Comparison of ENCODE assay signal across 8 cellular contexts in the genomic region with DNA sequence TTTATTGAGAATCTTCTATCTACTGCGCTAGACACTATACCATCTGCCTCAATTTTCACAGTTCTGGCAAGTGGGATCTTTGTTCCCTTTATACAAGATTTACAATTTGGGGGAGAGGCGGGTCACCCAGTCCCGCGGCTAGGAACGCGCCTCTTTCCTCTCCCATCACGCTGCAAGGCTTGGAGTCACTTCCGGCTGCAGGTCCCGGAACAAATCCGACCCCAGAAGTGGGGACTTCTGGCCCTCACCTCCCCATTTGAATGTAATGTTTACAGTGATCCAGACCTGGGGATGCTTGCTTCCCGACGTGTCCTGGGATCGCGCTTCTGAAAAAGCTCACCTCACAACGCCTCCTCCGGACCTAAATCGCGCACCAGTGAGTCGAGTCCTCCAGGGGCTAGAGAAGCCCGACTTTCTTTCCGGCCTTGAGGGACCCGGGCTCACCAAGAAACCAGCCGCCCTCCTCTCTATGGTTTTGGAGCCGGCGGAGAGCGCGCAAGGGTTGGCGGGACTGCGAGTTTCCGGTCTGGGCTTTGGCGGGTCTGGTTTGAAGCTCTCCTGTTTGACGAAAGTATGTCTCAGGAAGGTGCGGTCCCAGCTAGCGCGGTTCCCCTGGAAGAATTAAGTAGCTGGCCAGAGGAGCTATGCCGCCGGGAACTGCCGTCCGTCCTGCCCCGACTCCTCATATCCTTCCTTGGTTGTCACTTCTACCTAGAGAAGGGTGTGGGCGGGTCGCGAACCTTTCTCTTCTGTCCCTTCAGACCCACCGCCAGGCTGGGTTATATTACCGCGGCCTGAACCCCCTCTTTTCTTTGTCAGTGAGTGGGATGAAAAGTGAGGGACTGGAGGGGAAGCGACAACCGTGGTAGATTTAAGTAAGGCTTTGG. TPM values are rescaled to one million over a fixed set of nuclear protein-coding genes. Genes with fewer than 3 reads are reported as not detected.
DNase-seq lines count a peak whose midpoint lies in the region; ATAC-seq, FAIRE-seq and TF ChIP-seq lines count a peak whose summit lies in the region.

A gene (minus strand): TSS at position 378 of the 887 bp plus-strand sequence. CDS start 1,212 bp downstream, outside the sequence.

- CTCF ChIA-PET in Calu3 (lab: Charles Lee) (interaction anchor here (1.0 to 1.2 kb wide), 3 partner anchors 10 to 119 kb away, joined by 3 to 10 read pairs (median 4); no protein-coding TSS in a partner anchor), endothelial cell of umbilical vein (lab: Charles Lee) (interaction anchor here (1.0 to 4.4 kb wide), 8 partner anchors 15 to 309 kb away, joined by 3 to 33 read pairs (median 4); a partner anchor contains a TSS)

- TF ChIP-seq POLR2A in endothelial cell of umbilical vein (IDR thresholded peaks at IDR 0.05; ENCODE audit: low read depth, low read length) = peak; percentile 56

- BruUV-seq in Calu3 (replicated peaks; lab: Mats Ljungman, UMichigan) (TSS peak; percentile 74), endothelial cell of umbilical vein (replicated peaks; lab: Mats Ljungman, UMichigan) (TSS peak; percentile 75)

- H3K79me2 ChIP-seq in OCI-LY1 (ENCODE audit: insufficient read depth, low read length) (peaks cover 19% of the 10 kb centered on the region), endothelial cell of umbilical vein (ENCODE audit: control insufficient read depth, insufficient read depth, low read length) (peaks cover 17% of the 10 kb centered on the region)

- H3K9me2 ChIP-seq in OCI-LY1 (ENCODE audit: low read depth, low read length) = no peaks in the 10 kb centered on the region

- peak; percentile 97 for FAIRE-seq in endothelial cell of umbilical vein (lab: Jason Lieb, UNC)

- H3K9ac ChIP-seq in HUES64 (ENCODE audit: low read depth, low read length) = peak within 1 kb of the TSS; percentile 98
- H3K9ac ChIP-seq in OCI-LY1 (ENCODE audit: low read length) = peak within 1 kb of the TSS; percentile 85
- peak within 1 kb of the TSS; percentile 88 for H3K9ac ChIP-seq in endothelial cell of umbilical vein (replicated peaks; ENCODE audit: extremely low read depth, insufficient read depth, low read length)

- H3K36me3 Mint-ChIP-seq in Calu3 (ENCODE audit: insufficient read depth, unreplicated experiment) = peaks cover 44% of the 10 kb centered on the region

- peaks cover 24% of the 10 kb centered on the region for H3K36me3 ChIP-seq in HUES64 (ENCODE audit: insufficient read depth, low read length)
- H3K36me3 ChIP-seq in OCI-LY1 (ENCODE audit: insufficient read depth, low read length) = peaks cover 33% of the 10 kb centered on the region
- H3K36me3 ChIP-seq in endothelial cell of umbilical vein (ENCODE audit: control insufficient read depth in 2 of 2, extremely low read depth in 1 of 2, insufficient read depth in 2 of 2, low read length in 2 of 2) = no peaks in the 10 kb centered on the region

- H3K9me3 Mint-ChIP-seq in Calu3 (ENCODE audit: low read depth, unreplicated experiment) = no peaks in the 10 kb centered on the region

- TF ChIP-seq CTCF in Calu3 (IDR thresholded peaks at IDR 0.05; ENCODE audit: unreplicated experiment) (no peak), OCI-LY1 (IDR thresholded peaks at IDR 0.05; ENCODE audit: low read length) (no peak), endothelial cell of umbilical vein (IDR thresholded peaks at IDR 0.05; ENCODE audit: extremely low read depth in 1 of 2, insufficient read depth in 1 of 2, low read depth in 1 of 2, low read length in 2 of 2) (peak in 1 of 2 donors; percentile 48)

- H3K27me3 Mint-ChIP-seq in Calu3 (ENCODE audit: unreplicated experiment) = no peaks in the 10 kb centered on the region

- peaks cover 31% of the 10 kb centered on the region for H3K4me1 Mint-ChIP-seq in Calu3 (ENCODE audit: low read depth, unreplicated experiment)

- no peaks in the 10 kb centered on the region for H3K9me1 ChIP-seq in endothelial cell of umbilical vein (replicated peaks; ENCODE audit: control insufficient read depth, extremely low read depth, insufficient read depth, low read length)

- H2AFZ ChIP-seq in OCI-LY1 (ENCODE audit: low read length) (peak within 1 kb of the TSS; percentile 66), endothelial cell of umbilical vein (ENCODE audit: low read depth, low read length) (peak within 1 kb of the TSS; percentile 75)

- H3K27ac ChIP-seq in HUES64 (ENCODE audit: low read depth, low read length) (peak within 1 kb of the TSS; percentile 98), OCI-LY1 (ENCODE audit: low read depth, low read length, poor library complexity, severe bottlenecking) (peak within 1 kb of the TSS; percentile 63), endothelial cell of umbilical vein (ENCODE audit: insufficient read depth, low read depth, low read length) (peak within 1 kb of the TSS; percentile 66)

- DNase-seq in Calu3 (peak; percentile 94), endothelial cell of umbilical vein (ENCODE audit: low read depth, low spot score) (peak; percentile 97), midbrain (lab: John Stamatoyannopoulos, UW) (peak; percentile 95)
- DNase-seq in activated CD8-positive, alpha-beta memory T cell treated with anti-CD3 and anti-CD28 coated beads, Interleukin-2, amount 50 U/mL, for 4 hours = peak; percentile 85
- peak; percentile 73 to 82 for DNase-seq in stimulated activated CD8-positive, alpha-beta memory T cell treated with anti-CD3 and anti-CD28 coated beads, Interleukin-2, amount 100 ng/mL, for 1 hour (ENCODE audit: low read depth in 2 of 2)

- WGBS in HUES64 = under 1% methylated on average over 48 of the region's 48 CpGs

- ATAC-seq in GM21447 (IDR thresholded peaks at IDR 0.05; ENCODE audit: unreplicated experiment) = peak; percentile 93

- no peaks in the 10 kb centered on the region for H3K27me3 ChIP-seq in HUES64 (ENCODE audit: insufficient read depth, low read length)
- H3K27me3 ChIP-seq in OCI-LY1 (ENCODE audit: insufficient read depth, low read length) = no peaks in the 10 kb centered on the region
- no peaks in the 10 kb centered on the region for H3K27me3 ChIP-seq in endothelial cell of umbilical vein (ENCODE audit: control insufficient read depth in 2 of 2, insufficient read depth in 2 of 2, low read length in 2 of 2)

- dilution Hi-C loops in endothelial cell of umbilical vein (cut with MboI; ENCODE audit: extremely low pct_ligation_motif_present, low sequenced_read_pairs) = no loop called here

- peak within 1 kb of the TSS; percentile 95 for H3K4me2 ChIP-seq in OCI-LY1 (ENCODE audit: low read length)
- H3K4me2 ChIP-seq in endothelial cell of umbilical vein (ENCODE audit: insufficient read depth, low read length) = peak within 1 kb of the TSS; percentile 90

- peak within 1 kb of the TSS; percentile 97 for H3K4me3 ChIP-seq in HUES64 (ENCODE audit: low read length)
- peak within 1 kb of the TSS; percentile 85 for H3K4me3 ChIP-seq in OCI-LY1 (ENCODE audit: low read depth, low read length, poor library complexity, severe bottlenecking)
- H3K4me3 ChIP-seq in endothelial cell of umbilical vein (replicated peaks in 1 of 3; ENCODE audit: insufficient read depth in 1 of 3, low read depth in 1 of 3, low read length in 3 of 3) = peak within 1 kb of the TSS; percentile 29 to 92 (median 77)

- intact Hi-C loops in Calu3 (cut with micrococcal nuclease; ENCODE audit: unreplicated experiment) (loop anchor here (2.0 to 5.0 kb wide), 2 partner anchors 14 to 82 kb away; a partner anchor contains a TSS), endothelial cell of umbilical vein (cut with micrococcal nuclease) (loop anchor here (1.0 to 10.0 kb wide), 6 partner anchors 14 to 680 kb away; a partner anchor contains a TSS)

- H3K4me3 Mint-ChIP-seq in Calu3 (ENCODE audit: low read depth, unreplicated experiment) = peak within 1 kb of the TSS; percentile 93

- no peaks in the 10 kb centered on the region for H3F3A ChIP-seq in OCI-LY1 (ENCODE audit: insufficient read depth, low read length)

- POLR2A ChIA-PET in endothelial cell of umbilical vein (lab: Charles Lee) = interaction anchor here (1.2 kb wide), 1 partner anchor 118 kb away, joined by 4 read pairs; no protein-coding TSS in a partner anchor

- no peaks in the 10 kb centered on the region for H4K20me1 ChIP-seq in OCI-LY1 (ENCODE audit: insufficient read depth, low read length)
- no peaks in the 10 kb centered on the region for H4K20me1 ChIP-seq in endothelial cell of umbilical vein (replicated peaks; ENCODE audit: control insufficient read depth, extremely low read depth, insufficient read depth, low read length)

- H3K4me1 ChIP-seq in HUES64 (ENCODE audit: insufficient read depth, low read length) (peaks cover 18% of the 10 kb centered on the region; the same call in 1 of the 2 replicates), OCI-LY1 (ENCODE audit: insufficient read depth, low read length, severe bottlenecking) (peaks cover 46% of the 10 kb centered on the region), endothelial cell of umbilical vein (ENCODE audit: control insufficient read depth, extremely low read depth, insufficient read depth, low read length) (peaks cover 11% of the 10 kb centered on the region)

- H3K27ac Mint-ChIP-seq in Calu3 (ENCODE audit: unreplicated experiment) = peak within 1 kb of the TSS; percentile 93

- H3K9me3 ChIP-seq in HUES64 (ENCODE audit: insufficient read depth, low read depth, low read length) = peaks cover 6% of the 10 kb centered on the region; the same call in 1 of the 2 replicates
- no peaks in the 10 kb centered on the region for H3K9me3 ChIP-seq in OCI-LY1 (ENCODE audit: low read length)
- no peaks in the 10 kb centered on the region for H3K9me3 ChIP-seq in endothelial cell of umbilical vein (replicated peaks; ENCODE audit: control insufficient read depth, insufficient read depth, low read length)

TF ChIP-seq in endothelial cell of umbilical vein, 7 proteins besides CTCF, POLR2A, EP300 and RAD21 (continues in another document):
- no peak for TF ChIP-seq JUN (IDR thresholded peaks at IDR 0.05; ENCODE audit: borderline replicate concordance, insufficient read depth, insufficient read length, low read depth)
- no peak for TF ChIP-seq EZH2 (IDR thresholded peaks at IDR 0.05; ENCODE audit: borderline replicate concordance, low read depth, low read length, severe bottlenecking)
- peak; percentile 30 for TF ChIP-seq FOS (IDR thresholded peaks at IDR 0.05; ENCODE audit: borderline replicate concordance, insufficient read depth, low read length)
- TF ChIP-seq, protein P1, sequence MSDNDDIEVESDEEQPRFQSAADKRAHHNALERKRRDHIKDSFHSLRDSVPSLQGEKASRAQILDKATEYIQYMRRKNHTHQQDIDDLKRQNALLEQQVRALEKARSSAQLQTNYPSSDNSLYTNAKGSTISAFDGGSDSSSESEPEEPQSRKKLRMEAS (IDR thresholded peaks at IDR 0.05; ENCODE audit: insufficient read depth, insufficient read length) = peak; percentile 4

RNA-seq across cellular contexts. Expression of the gene that starts here (rescaled TPM):
- total RNA-seq in Calu3 (2022) (11.2 and 13.3 TPM in 2 replicates), endothelial cell of umbilical vein (6.6 TPM in 2 replicates)
- polyA plus RNA-seq in HUES64 (2013, experiment 1 of 2) = 9.9 TPM
- 11.5 TPM for polyA plus RNA-seq in HUES64 (2013, experiment 2 of 2)
- 0.49 and 1.1 TPM in 2 replicates for polyA plus RNA-seq in endothelial cell of umbilical vein
- polyA plus RNA-seq in endothelial cell of umbilical vein (2011; cell fraction: cytosol; rRNA removed) = 2.3 and 2.6 TPM in 2 replicates
- 1.4 and 2.0 TPM in 2 replicates for polyA plus RNA-seq in endothelial cell of umbilical vein (2011; cell fraction: nucleus; rRNA removed)
- 4.5 and 7.0 TPM in 2 replicates for polyA plus RNA-seq in endothelial cell of umbilical vein (2012)
- 0.58 and 0.91 TPM in 2 replicates for polyA minus RNA-seq in endothelial cell of umbilical vein
- 3.4 TPM for polyA minus RNA-seq in endothelial cell of umbilical vein (2011; cell fraction: cytosol; rRNA and poly(A)+ RNA removed)
- polyA minus RNA-seq in endothelial cell of umbilical vein (2011; cell fraction: nucleus; rRNA and poly(A)+ RNA removed) = 1.9 and 2.2 TPM in 2 replicates

Comparison
In these comparisons a context has a peak if more than half of its experiments do, and no peak if none do; other contexts are left out.
1. Peak in every context shown above with its lines: DNase-seq, ATAC-seq, H3K4me3 ChIP-seq and H3K27ac ChIP-seq.